In the genomic region with DNA sequence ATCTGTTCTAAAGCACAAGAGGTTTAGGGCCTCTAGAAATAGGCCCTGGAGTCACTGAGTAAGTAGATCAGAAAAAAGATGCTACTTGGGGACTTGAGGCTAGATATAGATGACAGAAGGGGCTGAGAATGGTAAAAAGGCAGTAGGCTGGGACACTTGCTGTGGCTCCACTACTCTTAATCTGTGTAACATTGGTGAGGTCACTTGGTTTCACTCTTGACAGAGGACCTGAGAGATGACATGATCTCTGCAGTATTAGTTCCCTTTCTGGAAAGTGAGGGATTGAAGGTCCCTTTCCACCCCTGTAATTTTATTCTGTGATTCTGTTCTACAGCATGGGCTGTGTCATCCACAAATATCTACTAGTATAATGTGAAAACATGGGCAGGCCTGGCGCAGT, we compare ENCODE assay signal across 30 cellular contexts. TPM values are rescaled to one million over a fixed set of nuclear protein-coding genes. Genes with fewer than 3 reads are reported as not detected.
DNase-seq lines count a peak whose midpoint lies in the region; ATAC-seq, FAIRE-seq and TF ChIP-seq lines count a peak whose summit lies in the region.
"Had no signal": no experiment of that assay in that cellular context is flagged by ENCODE, and none has a peak within 500 bp of the region (broad histone marks: within the 10 kb centered on the region; RNA-seq: fewer than 3 reads in every experiment).

No MANE protein-coding gene starts in this region.

- TF ChIP-seq CTCF in GM10248 (IDR thresholded peaks at IDR 0.05; ENCODE audit: control extremely low read depth, extremely low read depth, low read depth, missing control alignments) (no peak), GM20000 (IDR thresholded peaks at IDR 0.05; ENCODE audit: extremely low read depth, missing control alignments) (no peak), pancreas (IDR thresholded peaks at IDR 0.05) (no peak)

- H3K4me1 ChIP-seq in GM23248 (ENCODE audit: insufficient read depth) (no peaks in the 10 kb centered on the region), pancreas (no peaks in the 10 kb centered on the region)
- H3K4me1 ChIP-seq: A549, HAP-1 had no signal

- H3K36me3 ChIP-seq in GM23248 (ENCODE audit: low read depth) (peaks cover 21% of the 10 kb centered on the region), pancreas (peaks cover 0 to 53% (median 13%) of the 10 kb centered on the region in 3 donors)

- in situ Hi-C loops in GM23248 (cut with MboI) = no loop called here

- intact Hi-C loops in dendritic cell treated with granulocyte-macrophage colony-stimulating factor and Interleukin-4, amounts not matched to agents 40 ng/mL and 50 ng/mL, for 4 days (cut with micrococcal nuclease) = loop anchor here (10.0 kb wide), 1 partner anchor 57 kb away; no protein-coding TSS in a partner anchor
- intact Hi-C loops in pancreas (cut with DNase I) = no loop called here

- H3K27ac ChIP-seq in GM23248 (no peak overlapping the region), pancreas (no peak overlapping the region)
- H3K27ac ChIP-seq: A549; BLaER1 treated with 17β-estradiol and CSF1 and Interleukin-3, amounts not matched to agents 10 nM and 100 nM had no signal

- no peaks in the 10 kb centered on the region for H3F3A ChIP-seq in GM23248 (ENCODE audit: insufficient read depth)

- H3K27me3 Mint-ChIP-seq in dendritic cell treated with granulocyte-macrophage colony-stimulating factor and Interleukin-4, amounts not matched to agents 40 ng/mL and 50 ng/mL, for 4 days = no peaks in the 10 kb centered on the region
- H3K27me3 Mint-ChIP-seq: CD8-positive, alpha-beta memory T cell had no signal

- WGBS in GM23248 (ENCODE audit: low coverage in 1 of 2, low lambda C conversion rate in 2 of 2, missing lambda C conversion rate in 2 of 2), 2 experiments = 100% methylated on average over 1 of the region's 1 CpG
- 94 to 100% methylated on average over 1 of the region's 1 CpG for WGBS in pancreas, 2 donors

- ATAC-seq in GM18873 (IDR thresholded peaks at IDR 0.05; ENCODE audit: low FRiP score, unreplicated experiment) (no peak), pancreas (no peak)
- ATAC-seq: A549, K562, PC-3 had no signal

- no peaks in the 10 kb centered on the region for H3K27me3 ChIP-seq in GM23248 (replicated peaks; ENCODE audit: insufficient read depth)
- no peaks in the 10 kb centered on the region for H3K27me3 ChIP-seq in pancreas
- H3K27me3 ChIP-seq: BLaER1 treated with 17β-estradiol and CSF1 and Interleukin-3, amounts not matched to agents 10 nM and 100 nM had no signal

- no peak for TF ChIP-seq POLR2A in GM12891 (IDR thresholded peaks at IDR 0.05; ENCODE audit: low read depth, low read length)

- no peak overlapping the region for H3K4me3 ChIP-seq in GM23248
- no peak overlapping the region for H3K4me3 ChIP-seq in pancreas
- H3K4me3 ChIP-seq: A549; BLaER1 treated with 17β-estradiol and CSF1 and Interleukin-3, amounts not matched to agents 10 nM and 100 nM; HAP-1; K562 had no signal

- DNase-seq in GM10248 (ENCODE audit: extremely low spot score) (peak; percentile 54), GM12891 (ENCODE audit: insufficient read length, low spot score) (peak; percentile 10), GM20000 (ENCODE audit: low spot score) (peak; percentile 51), GM23248 (no peak), pancreas (no peak)
- DNase-seq: AML-193; CD8-positive, alpha-beta memory T cell; DMS 273 treated with DMSO at 0.1 percent for 48 hours; DMS79; EL; GDM1; GOT3; HFFc6; Kasumi-1; NCI-H2029; NCI-H446 treated with DMSO at 0.1 percent for 48 hours; NCI-H526; NCI-H82; NK-92 treated with Interleukin-12 subunit alpha and Interleukin-12 subunit beta, amount 100 ng/mL, for 24 hours; PC-3; SK-N-SH; SW 1271 had no signal

- H3K4me2 ChIP-seq in GM23248 (ENCODE audit: unreplicated experiment) = no peak overlapping the region
- H3K4me2 ChIP-seq: A549, SK-N-SH had no signal

- peaks cover 26% of the 10 kb centered on the region for H3K4me1 Mint-ChIP-seq in dendritic cell treated with granulocyte-macrophage colony-stimulating factor and Interleukin-4, amounts not matched to agents 40 ng/mL and 50 ng/mL, for 4 days (ENCODE audit: low read depth)

- H3K4me3 Mint-ChIP-seq in dendritic cell treated with granulocyte-macrophage colony-stimulating factor and Interleukin-4, amounts not matched to agents 40 ng/mL and 50 ng/mL, for 4 days = no peak overlapping the region
- H3K4me3 Mint-ChIP-seq: CD8-positive, alpha-beta memory T cell; HFFc6 had no signal

- CTCF ChIA-PET in GM10248 (lab: Yijun Ruan, JAX) = interaction anchor here (0.8 kb wide), 1 partner anchor 66 kb away, joined by 3 read pairs; no protein-coding TSS in a partner anchor

- H3K9me2 ChIP-seq in GM23248 (ENCODE audit: insufficient read depth) = no peaks in the 10 kb centered on the region
- H3K9me2 ChIP-seq: SK-N-SH had no signal

- POLR2A ChIA-PET in GM10248 (lab: Yijun Ruan, JAX) = no interaction called here

- H3K9ac ChIP-seq in GM23248 = no peak overlapping the region
- H3K9ac ChIP-seq: BLaER1 treated with 17β-estradiol and CSF1 and Interleukin-3, amounts not matched to agents 10 nM and 100 nM; SK-N-SH had no signal

- H3K27ac Mint-ChIP-seq in dendritic cell treated with granulocyte-macrophage colony-stimulating factor and Interleukin-4, amounts not matched to agents 40 ng/mL and 50 ng/mL, for 4 days = peak overlapping the region; percentile 66
- H3K27ac Mint-ChIP-seq: HFFc6 had no signal

- H2AFZ ChIP-seq in GM23248 = no peak overlapping the region

- peaks cover 99% of the 10 kb centered on the region for H3K36me3 Mint-ChIP-seq in dendritic cell treated with granulocyte-macrophage colony-stimulating factor and Interleukin-4, amounts not matched to agents 40 ng/mL and 50 ng/mL, for 4 days (ENCODE audit: low read depth)

- peaks cover 27% of the 10 kb centered on the region for H3K79me2 ChIP-seq in GM23248 (ENCODE audit: insufficient read depth)

- FAIRE-seq in GM12891 (lab: Jason Lieb, UNC) (no peak), pancreas (lab: Jason Lieb, UNC) (no peak)
- FAIRE-seq: A549, GM19239, HTR-8/SVneo, K562 had no signal

- H4K20me1 ChIP-seq in GM23248 (ENCODE audit: insufficient read depth) = no peaks in the 10 kb centered on the region

- H3K9me3 ChIP-seq in GM23248 (ENCODE audit: low read depth) (no peaks in the 10 kb centered on the region), pancreas (no peaks in the 10 kb centered on the region)
- H3K9me3 ChIP-seq: A549; BLaER1 treated with 17β-estradiol and CSF1 and Interleukin-3, amounts not matched to agents 10 nM and 100 nM; HAP-1; SK-N-SH had no signal

- H3K9me3 Mint-ChIP-seq in dendritic cell treated with granulocyte-macrophage colony-stimulating factor and Interleukin-4, amounts not matched to agents 40 ng/mL and 50 ng/mL, for 4 days = no peaks in the 10 kb centered on the region
- H3K9me3 Mint-ChIP-seq: CD8-positive, alpha-beta memory T cell; HFFc6 had no signal

TF ChIP-seq in GM12891, 5 proteins besides CTCF, POLR2A, EP300 and RAD21:
- TF ChIP-seq TAF1 (IDR thresholded peaks at IDR 0.05; ENCODE audit: low read depth, low read length) = no peak
- TF ChIP-seq POU2F2 (IDR thresholded peaks at IDR 0.05; ENCODE audit: low read depth, low read length) = no peak
- no peak for TF ChIP-seq PAX5 (IDR thresholded peaks at IDR 0.05; ENCODE audit: insufficient read depth, low read length, severe bottlenecking)
- no peak for TF ChIP-seq SPI1 (IDR thresholded peaks at IDR 0.05; ENCODE audit: low read depth, low read length)
- no peak for TF ChIP-seq POLR2AphosphoS5 (IDR thresholded peaks at IDR 0.05; ENCODE audit: low read depth, low read length)

RNA-seq across cellular contexts. Expression of gene MAPKAPK5, which starts 39.7 kb away (rescaled TPM):
- polyA plus RNA-seq in GM12891 (2012; ENCODE audit: low read depth, missing spikeins) = 17.5 TPM
- total RNA-seq in GM23248 (2014; rRNA removed; shearing (Covaris generic)) = 31.2 and 33.0 TPM in 2 replicates
- polyA plus RNA-seq in GM23248 (2016; fragmentation: Nextera tagmentation; extraction: Ambion mirVana) (23.1 and 25.3 TPM in 2 replicates), pancreas (10 to 100 TPM in 1 of 2 donors, 1 to 10 TPM in 1; 9.3 to 14.4 TPM)
- total RNA-seq in pancreas = 10 to 100 TPM; 15.4 to 25.2 (median 21.1) TPM

Comparison
In these comparisons a context has a peak if more than half of its experiments do, and no peak if none do; other contexts are left out.
1. DNase-seq: peak in GM10248 (single experiment), GM12891 (single experiment) and GM20000 (single experiment); none in GM23248 (single experiment) and pancreas (0 of 6).